In the genomic region with DNA sequence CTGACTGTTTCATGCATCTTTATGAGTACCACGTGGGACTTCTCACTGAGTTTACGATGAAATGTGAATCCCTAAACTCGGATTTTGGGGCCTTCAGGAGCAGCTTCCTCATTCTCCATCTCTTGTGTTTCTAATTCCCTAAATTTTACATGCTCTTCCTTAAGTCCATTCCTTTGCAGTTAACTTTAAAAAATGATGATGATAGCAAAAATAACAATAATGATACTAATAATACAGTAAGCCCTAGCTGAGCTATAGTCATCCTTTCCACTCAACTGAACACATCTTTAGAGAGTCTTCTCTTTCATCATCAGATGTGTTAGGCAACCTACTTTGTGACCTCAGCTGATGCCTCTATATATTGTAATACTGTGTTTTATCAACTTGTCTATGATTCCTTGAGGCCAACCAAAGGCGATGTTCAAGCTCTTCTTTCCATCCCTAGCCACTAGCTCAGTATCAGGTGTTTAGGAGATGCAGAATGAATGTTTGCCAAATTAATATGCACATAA, we compare ENCODE assay signal across 18 cellular contexts.
A peak's percentile ranks its signal among the peaks of the same experiment; 100 is the strongest.
DNase-seq lines count a peak whose midpoint lies in the region; ATAC-seq and TF ChIP-seq lines count a peak whose summit lies in the region.
"Had no signal": no experiment of that assay in that cellular context is flagged by ENCODE, and none has a peak within 500 bp of the region (broad histone marks: within the 10 kb centered on the region; RNA-seq: fewer than 3 reads in every experiment).

No MANE protein-coding gene starts in this region.

- DNase-seq in activated T-cell treated with anti-CD3 and anti-CD28 coated beads, Interleukin-2, amount 50 U/mL, for 4 hours, result no peak
- no peak for DNase-seq in activated T-cell treated with anti-CD3 and anti-CD28 coated beads, Interleukin-2, amount 50 U/mL, for 48 hours
- DNase-seq in activated naive CD8-positive, alpha-beta T cell treated with anti-CD3 and anti-CD28 coated beads, Interleukin-2, amount 50 U/mL, for 24 hours, result no peak
- DNase-seq in effector CD8-positive, alpha-beta T cell (lab: John Stamatoyannopoulos, UW), result no peak
- no peak for DNase-seq in cerebellum (ENCODE audit: low spot score)
- DNase-seq: cerebellar nuclear complex, DMS153, GDM1, MM.1S, NCI-H146, NCI-H69, ovary, right cardiac atrium, Right ventricle myocardium superior had no signal

- H3K79me2 ChIP-seq in Loucy (ENCODE audit: insufficient read depth, low read length), result no peaks in the 10 kb centered on the region

- ATAC-seq in activated T-cell treated with anti-CD3 and anti-CD28 coated beads, Interleukin-2, amount 50 U/mL, for 4 hours, result peak; percentile 49 to 65
- ATAC-seq in activated naive CD8-positive, alpha-beta T cell treated with anti-CD3 and anti-CD28 coated beads, Interleukin-2, amount 50 U/mL, for 24 hours, result peak; percentile 50
- ATAC-seq: GM23338, right cardiac atrium had no signal

- TF ChIP-seq CTCF in Loucy (conservative IDR thresholded peaks at IDR 0.05; ENCODE audit: low read length), result no peak

- H3K4me3 Mint-ChIP-seq in activated T-cell treated with anti-CD3 and anti-CD28 coated beads, Interleukin-2, amount 50 U/mL, for 4 hours, result peak overlapping the region; percentile 42
- H3K4me3 Mint-ChIP-seq in activated naive CD8-positive, alpha-beta T cell treated with anti-CD3 and anti-CD28 coated beads, Interleukin-2, amount 50 U/mL, for 24 hours, result peak overlapping the region; percentile 12
- peak overlapping the region; percentile 44 for H3K4me3 Mint-ChIP-seq in stimulated activated naive CD8-positive, alpha-beta T cell treated with anti-CD3 and anti-CD28 coated beads, Interleukin-15, Interleukin-2, amounts not matched to agents 100 ng/mL and 50 ng/mL, for 24 hours
- H3K4me3 Mint-ChIP-seq: CD14-positive monocyte, GM23338 had no signal

- no peaks in the 10 kb centered on the region for H3K27me3 ChIP-seq in Loucy (ENCODE audit: insufficient read depth, low read length, poor library complexity, severe bottlenecking)
- H3K27me3 ChIP-seq: ovary had no signal

- no peaks in the 10 kb centered on the region for H4K20me1 ChIP-seq in Loucy (ENCODE audit: insufficient read depth, low read length, poor library complexity, severe bottlenecking)

- H3K4me1 ChIP-seq in Loucy (ENCODE audit: insufficient read depth, low read length, poor library complexity, severe bottlenecking), result peaks cover 65% of the 10 kb centered on the region

- H3K36me3 ChIP-seq in Loucy (ENCODE audit: insufficient read depth, low read length), result no peaks in the 10 kb centered on the region
- H3K36me3 ChIP-seq: ovary had no signal

- H2AFZ ChIP-seq in Loucy (ENCODE audit: low read length), result peak overlapping the region; percentile 69
- H2AFZ ChIP-seq: GM23338 had no signal

- H3K9me3 Mint-ChIP-seq in activated T-cell treated with anti-CD3 and anti-CD28 coated beads, Interleukin-2, amount 50 U/mL, for 4 hours, result no peaks in the 10 kb centered on the region
- H3K9me3 Mint-ChIP-seq in activated naive CD8-positive, alpha-beta T cell treated with anti-CD3 and anti-CD28 coated beads, Interleukin-2, amount 50 U/mL, for 24 hours, result peaks cover 8% of the 10 kb centered on the region
- peaks cover 9% of the 10 kb centered on the region for H3K9me3 Mint-ChIP-seq in stimulated activated naive CD8-positive, alpha-beta T cell treated with anti-CD3 and anti-CD28 coated beads, Interleukin-15, Interleukin-2, amounts not matched to agents 100 ng/mL and 50 ng/mL, for 24 hours
- H3K9me3 Mint-ChIP-seq: GM23338 had no signal

- peak overlapping the region; percentile 87 for H3K27ac Mint-ChIP-seq in activated naive CD8-positive, alpha-beta T cell treated with anti-CD3 and anti-CD28 coated beads, Interleukin-2, amount 50 U/mL, for 24 hours
- H3K27ac Mint-ChIP-seq in stimulated activated naive CD8-positive, alpha-beta T cell treated with anti-CD3 and anti-CD28 coated beads, Interleukin-15, Interleukin-2, amounts not matched to agents 100 ng/mL and 50 ng/mL, for 24 hours, result peak overlapping the region; percentile 96
- H3K27ac Mint-ChIP-seq: CD14-positive monocyte, GM23338 had no signal

- peaks cover 72% of the 10 kb centered on the region for H3K4me1 Mint-ChIP-seq in activated T-cell treated with anti-CD3 and anti-CD28 coated beads, Interleukin-2, amount 50 U/mL, for 4 hours (ENCODE audit: low read depth)
- H3K4me1 Mint-ChIP-seq in activated naive CD8-positive, alpha-beta T cell treated with anti-CD3 and anti-CD28 coated beads, Interleukin-2, amount 50 U/mL, for 24 hours, result peaks cover 47% of the 10 kb centered on the region
- peaks cover 48% of the 10 kb centered on the region for H3K4me1 Mint-ChIP-seq in stimulated activated naive CD8-positive, alpha-beta T cell treated with anti-CD3 and anti-CD28 coated beads, Interleukin-15, Interleukin-2, amounts not matched to agents 100 ng/mL and 50 ng/mL, for 24 hours (ENCODE audit: low read depth)
- H3K4me1 Mint-ChIP-seq: CD14-positive monocyte had no signal

- no peaks in the 10 kb centered on the region for H3K9me2 ChIP-seq in Loucy (replicated peaks; ENCODE audit: low read depth, low read length)

- no peaks in the 10 kb centered on the region for H3K27me3 Mint-ChIP-seq in activated T-cell treated with anti-CD3 and anti-CD28 coated beads, Interleukin-2, amount 50 U/mL, for 4 hours (ENCODE audit: low read depth)
- H3K27me3 Mint-ChIP-seq in activated naive CD8-positive, alpha-beta T cell treated with anti-CD3 and anti-CD28 coated beads, Interleukin-2, amount 50 U/mL, for 24 hours, result no peaks in the 10 kb centered on the region
- no peaks in the 10 kb centered on the region for H3K27me3 Mint-ChIP-seq in stimulated activated naive CD8-positive, alpha-beta T cell treated with anti-CD3 and anti-CD28 coated beads, Interleukin-15, Interleukin-2, amounts not matched to agents 100 ng/mL and 50 ng/mL, for 24 hours

- H3F3A ChIP-seq in Loucy (ENCODE audit: low read depth), result 0 out of 2 replicates have a peak, but pooled peaks cover 4% of the 10 kb centered on the region

- no peaks in the 10 kb centered on the region for H3K9me3 ChIP-seq in Loucy (ENCODE audit: insufficient read depth, low read depth, low read length)
- H3K9me3 ChIP-seq: ovary had no signal

- peak overlapping the region; percentile 65 for H3K9ac ChIP-seq in Loucy (ENCODE audit: low read depth, low read length, poor library complexity, severe bottlenecking)

- H3K4me3 ChIP-seq in Loucy (ENCODE audit: low read length, poor library complexity, severe bottlenecking), result peak overlapping the region; percentile 51
- H3K4me3 ChIP-seq: GM23338, ovary had no signal

- H3K4me2 ChIP-seq in Loucy (ENCODE audit: low read depth, low read length, poor library complexity, severe bottlenecking), result peak overlapping the region; percentile 65
- H3K4me2 ChIP-seq: GM23338 had no signal

- H3K36me3 Mint-ChIP-seq in activated T-cell treated with anti-CD3 and anti-CD28 coated beads, Interleukin-2, amount 50 U/mL, for 4 hours (ENCODE audit: insufficient read depth), result no peaks in the 10 kb centered on the region
- no peaks in the 10 kb centered on the region for H3K36me3 Mint-ChIP-seq in activated naive CD8-positive, alpha-beta T cell treated with anti-CD3 and anti-CD28 coated beads, Interleukin-2, amount 50 U/mL, for 24 hours (ENCODE audit: low read depth)
- H3K36me3 Mint-ChIP-seq in stimulated activated naive CD8-positive, alpha-beta T cell treated with anti-CD3 and anti-CD28 coated beads, Interleukin-15, Interleukin-2, amounts not matched to agents 100 ng/mL and 50 ng/mL, for 24 hours (ENCODE audit: low read depth), result no peaks in the 10 kb centered on the region
- H3K36me3 Mint-ChIP-seq: CD14-positive monocyte had no signal
